In genomic region chr22:20572132-20572802, GRCh38 we compare ENCODE assay signal across 10 cellular contexts.
"Had no signal": no experiment of that assay in that cellular context is flagged by ENCODE, and none has a peak within 500 bp of the region (broad histone marks: within the 10 kb centered on the region; RNA-seq: fewer than 3 reads in every experiment).

No MANE protein-coding gene starts in this region.

- H3K27ac ChIP-seq: neutrophil, parathyroid adenoma, thoracic aorta had no signal

- H3K27ac Mint-ChIP-seq: activated naive CD8-positive, alpha-beta T cell treated with anti-CD3 and anti-CD28 coated beads for 36 hours; naive B cell had no signal

- H3K27me3 ChIP-seq: heart right ventricle, neutrophil had no signal

- H3K4me3 Mint-ChIP-seq: activated naive CD8-positive, alpha-beta T cell treated with anti-CD3 and anti-CD28 coated beads for 36 hours; naive B cell had no signal

- H3K9ac ChIP-seq: parathyroid adenoma, SK-N-SH had no signal

- H3K27me3 Mint-ChIP-seq: activated naive CD8-positive, alpha-beta T cell treated with anti-CD3 and anti-CD28 coated beads for 36 hours; naive B cell had no signal

- H3K79me2 ChIP-seq: parathyroid adenoma had no signal

- H3K4me3 ChIP-seq: heart right ventricle, thoracic aorta had no signal

- DNase-seq: aorta, cerebellar nuclear complex had no signal

- H2AFZ ChIP-seq: parathyroid adenoma had no signal

- H3K9me3 ChIP-seq: heart right ventricle, neutrophil, SK-N-SH, thoracic aorta had no signal

- FAIRE-seq: frontal cortex had no signal

- H3K4me1 ChIP-seq: parathyroid adenoma had no signal

- H3K9me3 Mint-ChIP-seq: activated naive CD8-positive, alpha-beta T cell treated with anti-CD3 and anti-CD28 coated beads for 36 hours; naive B cell had no signal

- H3K4me2 ChIP-seq: SK-N-SH had no signal
